ENCODE assay signal across 27 cellular contexts in the genomic region with DNA sequence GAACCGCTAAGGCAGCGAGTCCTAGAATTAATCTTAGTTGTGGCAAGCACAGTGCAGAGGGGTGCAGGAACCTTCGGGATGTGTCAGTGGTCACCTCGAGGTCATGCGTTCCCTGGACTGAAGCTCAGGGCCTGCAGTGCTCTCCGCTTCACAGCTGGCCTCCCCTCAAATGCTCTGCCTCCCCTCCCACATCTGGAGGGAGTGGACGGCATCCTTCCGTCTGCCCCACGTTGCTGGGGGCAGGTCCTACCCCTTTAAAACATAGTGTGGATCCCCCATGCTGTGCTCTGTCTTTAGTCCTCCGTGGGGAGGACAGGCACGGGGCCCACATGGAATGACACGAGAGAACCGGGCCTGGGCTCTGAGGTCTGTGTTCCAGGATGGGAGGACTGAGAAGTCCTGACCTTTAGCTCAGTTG.
A peak's percentile ranks its signal among the peaks of the same experiment; 100 is the strongest.
DNase-seq lines count a peak whose midpoint lies in the region; ATAC-seq and FAIRE-seq lines count a peak whose summit lies in the region.
"Had no signal": no experiment of that assay in that cellular context is flagged by ENCODE, and none has a peak within 500 bp of the region (broad histone marks: within the 10 kb centered on the region; RNA-seq: fewer than 3 reads in every experiment).

No MANE protein-coding gene starts in this region.

- H3K36me3 ChIP-seq in mesodermal cell (ENCODE audit: control insufficient read depth, insufficient read depth, low read length) = peaks cover 32% of the 10 kb centered on the region

- ATAC-seq in Right ventricle myocardium superior (ENCODE audit: poor library complexity) (peak; percentile 48), sciatic nerve (peak; percentile 61)
- ATAC-seq: esophagus mucosa; stimulated activated naive CD8-positive, alpha-beta T cell treated with anti-CD3 and anti-CD28 coated beads, Interleukin-15, amount 100 ng/mL, for 72 hours had no signal

- peak overlapping the region; percentile 16 for H3K27ac ChIP-seq in mesodermal cell (ENCODE audit: low read depth, low read length, severe bottlenecking)
- H3K27ac ChIP-seq: C4-2B, SJCRH30 had no signal

- DNase-seq in Right ventricle myocardium superior = peak; percentile 43
- DNase-seq in cardiac septum (ENCODE audit: low spot score) = no peak
- no peak for DNase-seq in sciatic nerve (ENCODE audit: low spot score)
- DNase-seq in HTR-8/SVneo (ENCODE audit: insufficient read length, low spot score) = no peak
- DNase-seq in NCI-H345 (lab: John Stamatoyannopoulos, UW) = no peak
- DNase-seq in DMS153 treated with DMSO at 0.1 percent for 48 hours (lab: John Stamatoyannopoulos, UW; ENCODE audit: unreplicated experiment) = no peak
- no peak for DNase-seq in GF-D8 (lab: John Stamatoyannopoulos, UW)
- DNase-seq: 8988T; activated CD4-positive, alpha-beta T cell treated with anti-CD3 and anti-CD28 coated beads for 48 hours; activated naive CD4-positive, alpha-beta T cell treated with anti-CD3 and anti-CD28 coated beads, Interleukin-2, amount 50 U/mL, for 16 hours; activated T-cell treated with anti-CD3 and anti-CD28 coated beads for 4 hours; cerebellar nuclear complex; dermis blood vessel endothelial cell; DMS79 treated with DMSO at 0.1 percent for 48 hours; GDM1; mesendoderm; NCI-H446; NCI-H774; occipital lobe; SJCRH30; stimulated activated CD8-positive, alpha-beta memory T cell treated with anti-CD3 and anti-CD28 coated beads, Interleukin-4, amount 100 ng/mL, for 48 hours; stimulated activated naive CD8-positive, alpha-beta T cell treated with anti-CD3 and anti-CD28 coated beads, Interleukin-15, amount 100 ng/mL, for 72 hours; SW 1271; T-helper 9 cell had no signal

- FAIRE-seq in HTR-8/SVneo (lab: Jason Lieb, UNC) = no peak

- 85 to 87% methylated on average over 5 to 8 of the region's 13 CpGs for WGBS in mesodermal cell (ENCODE audit: insufficient coverage in 2 of 2), 2 experiments

- no peaks in the 10 kb centered on the region for H3K9me3 ChIP-seq in mesodermal cell (ENCODE audit: control insufficient read depth, low read length)
- H3K9me3 ChIP-seq: SJCRH30 had no signal

- intact Hi-C loops in Right ventricle myocardium superior (cut with DNase I) = no loop called here
- intact Hi-C loops in cardiac septum (cut with DNase I) = no loop called here
- intact Hi-C loops in sciatic nerve (cut with DNase I) = no loop called here

- H3K4me1 ChIP-seq in mesodermal cell (ENCODE audit: control insufficient read depth, insufficient read depth, low read length, poor library complexity, severe bottlenecking) = no peaks in the 10 kb centered on the region
- H3K4me1 ChIP-seq: SJCRH30 had no signal

- H3K4me3 ChIP-seq in mesodermal cell (ENCODE audit: extremely low read depth, insufficient read depth, low read length, poor library complexity, severe bottlenecking) = no peak overlapping the region
- H3K4me3 ChIP-seq: SJCRH30 had no signal
